Comparison of ENCODE assay signal across 1 cellular context in the genomic region with DNA sequence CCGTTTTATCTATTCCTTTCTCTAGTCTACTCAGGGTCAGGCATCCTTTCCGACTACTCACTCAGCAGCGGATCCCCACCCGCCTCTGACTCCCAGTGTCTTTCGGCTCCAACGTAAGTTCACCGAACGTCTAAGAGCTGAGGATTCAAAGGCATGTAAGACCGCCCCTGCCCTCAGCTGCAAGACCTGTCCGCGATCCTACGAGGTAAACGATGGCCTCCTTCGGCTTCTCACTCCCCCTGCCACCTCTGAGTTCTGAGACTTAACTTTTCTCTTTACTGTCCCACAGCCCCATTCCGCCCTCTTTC.
TF ChIP-seq lines count a peak whose summit lies in the region.

No MANE protein-coding gene starts in this region.

TF ChIP-seq in GM23338, 12 proteins besides CTCF, POLR2A, EP300 and RAD21 (continued from another document):
- TF ChIP-seq, protein P1, sequence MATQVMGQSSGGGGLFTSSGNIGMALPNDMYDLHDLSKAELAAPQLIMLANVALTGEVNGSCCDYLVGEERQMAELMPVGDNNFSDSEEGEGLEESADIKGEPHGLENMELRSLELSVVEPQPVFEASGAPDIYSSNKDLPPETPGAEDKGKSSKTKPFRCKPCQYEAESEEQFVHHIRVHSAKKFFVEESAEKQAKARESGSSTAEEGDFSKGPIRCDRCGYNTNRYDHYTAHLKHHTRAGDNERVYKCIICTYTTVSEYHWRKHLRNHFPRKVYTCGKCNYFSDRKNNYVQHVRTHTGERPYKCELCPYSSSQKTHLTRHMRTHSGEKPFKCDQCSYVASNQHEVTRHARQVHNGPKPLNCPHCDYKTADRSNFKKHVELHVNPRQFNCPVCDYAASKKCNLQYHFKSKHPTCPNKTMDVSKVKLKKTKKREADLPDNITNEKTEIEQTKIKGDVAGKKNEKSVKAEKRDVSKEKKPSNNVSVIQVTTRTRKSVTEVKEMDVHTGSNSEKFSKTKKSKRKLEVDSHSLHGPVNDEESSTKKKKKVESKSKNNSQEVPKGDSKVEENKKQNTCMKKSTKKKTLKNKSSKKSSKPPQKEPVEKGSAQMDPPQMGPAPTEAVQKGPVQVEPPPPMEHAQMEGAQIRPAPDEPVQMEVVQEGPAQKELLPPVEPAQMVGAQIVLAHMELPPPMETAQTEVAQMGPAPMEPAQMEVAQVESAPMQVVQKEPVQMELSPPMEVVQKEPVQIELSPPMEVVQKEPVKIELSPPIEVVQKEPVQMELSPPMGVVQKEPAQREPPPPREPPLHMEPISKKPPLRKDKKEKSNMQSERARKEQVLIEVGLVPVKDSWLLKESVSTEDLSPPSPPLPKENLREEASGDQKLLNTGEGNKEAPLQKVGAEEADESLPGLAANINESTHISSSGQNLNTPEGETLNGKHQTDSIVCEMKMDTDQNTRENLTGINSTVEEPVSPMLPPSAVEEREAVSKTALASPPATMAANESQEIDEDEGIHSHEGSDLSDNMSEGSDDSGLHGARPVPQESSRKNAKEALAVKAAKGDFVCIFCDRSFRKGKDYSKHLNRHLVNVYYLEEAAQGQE (IDR thresholded peaks at IDR 0.05; ENCODE audit: unreplicated experiment): no peak
- no peak for TF ChIP-seq ZNF331 (CRISPR knock-in tag; IDR thresholded peaks at IDR 0.05; ENCODE audit: low read depth)
- TF ChIP-seq STAT1 (IDR thresholded peaks at IDR 0.05; ENCODE audit: unreplicated experiment): no peak
- TF ChIP-seq, protein P2, sequence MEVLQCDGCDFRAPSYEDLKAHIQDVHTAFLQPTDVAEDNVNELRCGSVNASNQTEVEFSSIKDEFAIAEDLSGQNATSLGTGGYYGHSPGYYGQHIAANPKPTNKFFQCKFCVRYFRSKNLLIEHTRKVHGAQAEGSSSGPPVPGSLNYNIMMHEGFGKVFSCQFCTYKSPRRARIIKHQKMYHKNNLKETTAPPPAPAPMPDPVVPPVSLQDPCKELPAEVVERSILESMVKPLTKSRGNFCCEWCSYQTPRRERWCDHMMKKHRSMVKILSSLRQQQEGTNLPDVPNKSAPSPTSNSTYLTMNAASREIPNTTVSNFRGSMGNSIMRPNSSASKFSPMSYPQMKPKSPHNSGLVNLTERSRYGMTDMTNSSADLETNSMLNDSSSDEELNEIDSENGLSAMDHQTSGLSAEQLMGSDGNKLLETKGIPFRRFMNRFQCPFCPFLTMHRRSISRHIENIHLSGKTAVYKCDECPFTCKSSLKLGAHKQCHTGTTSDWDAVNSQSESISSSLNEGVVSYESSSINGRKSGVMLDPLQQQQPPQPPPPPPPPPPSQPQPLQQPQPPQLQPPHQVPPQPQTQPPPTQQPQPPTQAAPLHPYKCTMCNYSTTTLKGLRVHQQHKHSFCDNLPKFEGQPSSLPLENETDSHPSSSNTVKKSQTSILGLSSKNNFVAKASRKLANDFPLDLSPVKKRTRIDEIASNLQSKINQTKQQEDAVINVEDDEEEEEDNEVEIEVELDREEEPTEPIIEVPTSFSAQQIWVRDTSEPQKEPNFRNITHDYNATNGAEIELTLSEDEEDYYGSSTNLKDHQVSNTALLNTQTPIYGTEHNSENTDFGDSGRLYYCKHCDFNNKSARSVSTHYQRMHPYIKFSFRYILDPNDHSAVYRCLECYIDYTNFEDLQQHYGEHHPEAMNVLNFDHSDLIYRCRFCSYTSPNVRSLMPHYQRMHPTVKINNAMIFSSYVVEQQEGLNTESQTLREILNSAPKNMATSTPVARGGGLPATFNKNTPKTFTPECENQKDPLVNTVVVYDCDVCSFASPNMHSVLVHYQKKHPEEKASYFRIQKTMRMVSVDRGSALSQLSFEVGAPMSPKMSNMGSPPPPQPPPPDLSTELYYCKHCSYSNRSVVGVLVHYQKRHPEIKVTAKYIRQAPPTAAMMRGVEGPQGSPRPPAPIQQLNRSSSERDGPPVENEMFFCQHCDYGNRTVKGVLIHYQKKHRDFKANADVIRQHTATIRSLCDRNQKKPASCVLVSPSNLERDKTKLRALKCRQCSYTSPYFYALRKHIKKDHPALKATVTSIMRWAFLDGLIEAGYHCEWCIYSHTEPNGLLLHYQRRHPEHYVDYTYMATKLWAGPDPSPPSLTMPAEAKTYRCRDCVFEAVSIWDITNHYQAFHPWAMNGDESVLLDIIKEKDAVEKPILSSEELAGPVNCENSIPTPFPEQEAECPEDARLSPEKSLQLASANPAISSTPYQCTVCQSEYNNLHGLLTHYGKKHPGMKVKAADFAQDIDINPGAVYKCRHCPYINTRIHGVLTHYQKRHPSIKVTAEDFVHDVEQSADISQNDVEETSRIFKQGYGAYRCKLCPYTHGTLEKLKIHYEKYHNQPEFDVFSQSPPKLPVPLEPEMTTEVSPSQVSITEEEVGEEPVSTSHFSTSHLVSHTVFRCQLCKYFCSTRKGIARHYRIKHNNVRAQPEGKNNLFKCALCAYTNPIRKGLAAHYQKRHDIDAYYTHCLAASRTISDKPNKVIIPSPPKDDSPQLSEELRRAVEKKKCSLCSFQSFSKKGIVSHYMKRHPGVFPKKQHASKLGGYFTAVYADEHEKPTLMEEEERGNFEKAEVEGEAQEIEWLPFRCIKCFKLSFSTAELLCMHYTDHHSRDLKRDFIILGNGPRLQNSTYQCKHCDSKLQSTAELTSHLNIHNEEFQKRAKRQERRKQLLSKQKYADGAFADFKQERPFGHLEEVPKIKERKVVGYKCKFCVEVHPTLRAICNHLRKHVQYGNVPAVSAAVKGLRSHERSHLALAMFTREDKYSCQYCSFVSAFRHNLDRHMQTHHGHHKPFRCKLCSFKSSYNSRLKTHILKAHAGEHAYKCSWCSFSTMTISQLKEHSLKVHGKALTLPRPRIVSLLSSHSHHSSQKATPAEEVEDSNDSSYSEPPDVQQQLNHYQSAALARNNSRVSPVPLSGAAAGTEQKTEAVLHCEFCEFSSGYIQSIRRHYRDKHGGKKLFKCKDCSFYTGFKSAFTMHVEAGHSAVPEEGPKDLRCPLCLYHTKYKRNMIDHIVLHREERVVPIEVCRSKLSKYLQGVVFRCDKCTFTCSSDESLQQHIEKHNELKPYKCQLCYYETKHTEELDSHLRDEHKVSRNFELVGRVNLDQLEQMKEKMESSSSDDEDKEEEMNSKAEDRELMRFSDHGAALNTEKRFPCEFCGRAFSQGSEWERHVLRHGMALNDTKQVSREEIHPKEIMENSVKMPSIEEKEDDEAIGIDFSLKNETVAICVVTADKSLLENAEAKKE (CRISPR knock-in tag; IDR thresholded peaks at IDR 0.05): no peak
- no peak for TF ChIP-seq JUNB (IDR thresholded peaks at IDR 0.05; ENCODE audit: unreplicated experiment)
